In genomic region chr1:204441558-204441957, GRCh38 we compare ENCODE assay signal across 18 cellular contexts. TPM values are rescaled to one million over a fixed set of nuclear protein-coding genes. Genes with fewer than 3 reads are reported as not detected.
A peak's percentile ranks its signal among the peaks of the same experiment; 100 is the strongest.
DNase-seq lines count a peak whose midpoint lies in the region; ATAC-seq and TF ChIP-seq lines count a peak whose summit lies in the region.
"Had no signal": no experiment of that assay in that cellular context is flagged by ENCODE, and none has a peak within 500 bp of the region (broad histone marks: within the 10 kb centered on the region; RNA-seq: fewer than 3 reads in every experiment).

No MANE protein-coding gene starts in this region.

- H2AK5ac ChIP-seq in mesenchymal stem cell (ENCODE audit: low read length, severe bottlenecking) = no peak overlapping the region

- peaks cover 15 to 27% of the 10 kb centered on the region in 2 donors for H3K36me3 Mint-ChIP-seq in activated T-cell treated with anti-CD3 and anti-CD28 coated beads, Interleukin-2, amount 50 U/mL, for 72 hours (ENCODE audit: insufficient read depth in 2 of 2)
- peaks cover 88% of the 10 kb centered on the region for H3K36me3 Mint-ChIP-seq in activated T-cell treated with anti-CD3 and anti-CD28 coated beads, Interleukin-2, amount 50 U/mL, for 24 hours (ENCODE audit: low read depth)
- H3K36me3 Mint-ChIP-seq in mesothelial cell of epicardium = peaks cover 31% of the 10 kb centered on the region

- H3K9me3 Mint-ChIP-seq in activated T-cell treated with anti-CD3 and anti-CD28 coated beads, Interleukin-2, amount 50 U/mL, for 72 hours = no peaks in the 10 kb centered on the region
- H3K9me3 Mint-ChIP-seq in activated T-cell treated with anti-CD3 and anti-CD28 coated beads, Interleukin-2, amount 50 U/mL, for 24 hours = no peaks in the 10 kb centered on the region
- H3K9me3 Mint-ChIP-seq in mesothelial cell of epicardium = no peaks in the 10 kb centered on the region
- H3K9me3 Mint-ChIP-seq: GM23338 had no signal

- no peak overlapping the region for H2BK120ac ChIP-seq in mesenchymal stem cell (ENCODE audit: low read depth, low read length)

- H3K14ac ChIP-seq in mesenchymal stem cell (ENCODE audit: low read length in 2 of 2) = no peak overlapping the region

- H3K27ac ChIP-seq in ascending aorta = peak overlapping the region; percentile 84 to 94
- peak overlapping the region; percentile 84 for H3K27ac ChIP-seq in subcutaneous abdominal adipose tissue (ENCODE audit: low read depth, low read length)
- H3K27ac ChIP-seq in mesenchymal stem cell (ENCODE audit: low read length, poor library complexity, severe bottlenecking) = no peak overlapping the region
- H3K27ac ChIP-seq: neutrophil had no signal

- in situ Hi-C loops in G401 (cut with HindIII; ENCODE audit: low sequenced_read_pairs) = no loop called here

- H2BK15ac ChIP-seq in mesenchymal stem cell (ENCODE audit: low read depth, poor library complexity, severe bottlenecking) = no peak overlapping the region

- no peak overlapping the region for H2BK5ac ChIP-seq in mesenchymal stem cell (ENCODE audit: low read depth, low read length, poor library complexity, severe bottlenecking)

- no peak overlapping the region for H3K18ac ChIP-seq in mesenchymal stem cell (ENCODE audit: low read depth in 1 of 2, low read length in 2 of 2)

- H3K36me3 ChIP-seq in ascending aorta (peaks cover 8 to 33% of the 10 kb centered on the region in 2 donors), subcutaneous abdominal adipose tissue (ENCODE audit: control insufficient read depth in 5 of 5, insufficient read depth in 5 of 5, low read length in 5 of 5) (peaks cover 5 to 84% (median 74%) of the 10 kb centered on the region in 5 donors), mesenchymal stem cell (ENCODE audit: control insufficient read depth in 1 of 2, insufficient read depth in 2 of 2, low read depth in 1 of 2, low read length in 2 of 2) (peaks cover 0 to 22% of the 10 kb centered on the region in 2 experiments)
- H3K36me3 ChIP-seq: neutrophil had no signal

- H3K9ac ChIP-seq in subcutaneous abdominal adipose tissue (ENCODE audit: low read length in 5 of 5) = peak overlapping the region in 2 of 5 donors; percentile 14 to 20
- H3K9ac ChIP-seq in mesenchymal stem cell (ENCODE audit: low read length) = no peak overlapping the region

- WGBS in mesenchymal stem cell = 85% methylated on average over 6 of the region's 6 CpGs

- TF ChIP-seq CTCF in ascending aorta (IDR thresholded peaks at IDR 0.05) = no peak
- no peak for TF ChIP-seq CTCF in mesothelial cell of epicardium (IDR thresholded peaks at IDR 0.05; ENCODE audit: unreplicated experiment)

- intact Hi-C loops in ascending aorta (cut with DNase I) = no loop called here

- H3K4me3 ChIP-seq in ascending aorta (no peak overlapping the region), subcutaneous abdominal adipose tissue (ENCODE audit: low read depth in 1 of 5, low read length in 5 of 5) (no peak overlapping the region), mesenchymal stem cell (ENCODE audit: insufficient read depth in 1 of 2, low read depth in 1 of 2, low read length in 2 of 2) (no peak overlapping the region)
- H3K4me3 ChIP-seq: GM23338, tibial nerve had no signal

- peaks cover 53% of the 10 kb centered on the region for H3K4me1 Mint-ChIP-seq in activated T-cell treated with anti-CD3 and anti-CD28 coated beads, Interleukin-2, amount 50 U/mL, for 72 hours (ENCODE audit: low read depth)
- H3K4me1 Mint-ChIP-seq in activated T-cell treated with anti-CD3 and anti-CD28 coated beads, Interleukin-2, amount 50 U/mL, for 24 hours (ENCODE audit: low read depth) = peaks cover 43% of the 10 kb centered on the region
- H3K4me1 Mint-ChIP-seq in mesothelial cell of epicardium = peaks cover 30% of the 10 kb centered on the region

- H3K27me3 Mint-ChIP-seq in activated T-cell treated with anti-CD3 and anti-CD28 coated beads, Interleukin-2, amount 50 U/mL, for 72 hours (ENCODE audit: low read depth) = no peaks in the 10 kb centered on the region
- no peaks in the 10 kb centered on the region for H3K27me3 Mint-ChIP-seq in activated T-cell treated with anti-CD3 and anti-CD28 coated beads, Interleukin-2, amount 50 U/mL, for 24 hours
- no peaks in the 10 kb centered on the region for H3K27me3 Mint-ChIP-seq in mesothelial cell of epicardium (ENCODE audit: low read depth)

- H4K8ac ChIP-seq in mesenchymal stem cell (ENCODE audit: low read length) = no peak overlapping the region

- H2AFZ ChIP-seq in mesenchymal stem cell (ENCODE audit: low read depth, low read length) = no peak overlapping the region
- H2AFZ ChIP-seq: GM23338 had no signal

- no peak for ATAC-seq in activated T-cell treated with anti-CD3 and anti-CD28 coated beads, Interleukin-2, amount 50 U/mL, for 72 hours (replicated peaks in 1 of 2)
- ATAC-seq in HG03342 (IDR thresholded peaks at IDR 0.05; ENCODE audit: unreplicated experiment) = no peak
- ATAC-seq: GM23338, left colon had no signal

- no peak overlapping the region for H3K4me3 Mint-ChIP-seq in activated T-cell treated with anti-CD3 and anti-CD28 coated beads, Interleukin-2, amount 50 U/mL, for 72 hours
- no peak overlapping the region for H3K4me3 Mint-ChIP-seq in activated T-cell treated with anti-CD3 and anti-CD28 coated beads, Interleukin-2, amount 50 U/mL, for 24 hours
- H3K4me3 Mint-ChIP-seq in mesothelial cell of epicardium = no peak overlapping the region
- H3K4me3 Mint-ChIP-seq: GM23338 had no signal

- H3K4me2 ChIP-seq in mesenchymal stem cell (ENCODE audit: low read length, poor library complexity, severe bottlenecking) = no peak overlapping the region
- H3K4me2 ChIP-seq: GM23338 had no signal

- H3K4me1 ChIP-seq in ascending aorta = peaks cover 21 to 57% of the 10 kb centered on the region in 2 donors
- H3K4me1 ChIP-seq in subcutaneous abdominal adipose tissue (ENCODE audit: control insufficient read depth in 5 of 5, insufficient read depth in 5 of 5, low read length in 5 of 5) = peaks cover 9 to 84% (median 63%) of the 10 kb centered on the region in 5 donors
- H3K4me1 ChIP-seq in mesenchymal stem cell (ENCODE audit: control insufficient read depth, insufficient read depth, low read depth, low read length) = peaks cover 6% of the 10 kb centered on the region

- H3K4ac ChIP-seq in mesenchymal stem cell (ENCODE audit: low read depth in 1 of 2, low read length in 2 of 2) = no peak overlapping the region

- DNase-seq in activated T-cell treated with anti-CD3 and anti-CD28 coated beads, Interleukin-2, amount 50 U/mL, for 72 hours = no peak
- no peak for DNase-seq in activated T-cell treated with anti-CD3 and anti-CD28 coated beads, Interleukin-2, amount 50 U/mL, for 24 hours
- DNase-seq in ascending aorta (ENCODE audit: low spot score in 2 of 2) (no peak), mesothelial cell of epicardium (ENCODE audit: low spot score in 2 of 2, unreplicated experiment in 2 of 2) (no peak), mesenchymal stem cell (no peak), G401 (ENCODE audit: low spot score) (no peak)
- DNase-seq: 8988T; activated CD4-positive, alpha-beta T cell treated with anti-CD3 and anti-CD28 coated beads for 48 hours; AML-193; anterior cingulate cortex; left colon; MM.1S; NCI-H1694 had no signal

- H3K79me1 ChIP-seq in mesenchymal stem cell (replicated peaks; ENCODE audit: low read length, poor library complexity, severe bottlenecking) = no peaks in the 10 kb centered on the region

- no peak overlapping the region for H2BK12ac ChIP-seq in mesenchymal stem cell (ENCODE audit: low read length in 2 of 2)

- H3K23ac ChIP-seq in mesenchymal stem cell (ENCODE audit: low read length in 2 of 2) = no peak overlapping the region

- no peak overlapping the region for H4K91ac ChIP-seq in mesenchymal stem cell (ENCODE audit: low read length)

- H3K27me3 ChIP-seq in ascending aorta (no peaks in the 10 kb centered on the region), subcutaneous abdominal adipose tissue (ENCODE audit: control insufficient read depth in 5 of 5, insufficient read depth in 4 of 5, low read length in 5 of 5) (no peaks in the 10 kb centered on the region), mesenchymal stem cell (ENCODE audit: control insufficient read depth in 1 of 2, insufficient read depth in 1 of 2, low read length in 2 of 2) (peaks cover 0 to 4% of the 10 kb centered on the region in 2 experiments)
- H3K27me3 ChIP-seq: neutrophil, tibial nerve had no signal

- peak overlapping the region; percentile 21 for H3K27ac Mint-ChIP-seq in activated T-cell treated with anti-CD3 and anti-CD28 coated beads, Interleukin-2, amount 50 U/mL, for 72 hours
- no peak overlapping the region for H3K27ac Mint-ChIP-seq in activated T-cell treated with anti-CD3 and anti-CD28 coated beads, Interleukin-2, amount 50 U/mL, for 24 hours
- peak overlapping the region; percentile 95 for H3K27ac Mint-ChIP-seq in mesothelial cell of epicardium
- H3K27ac Mint-ChIP-seq: GM23338 had no signal

- H3K9me3 ChIP-seq in ascending aorta (no peaks in the 10 kb centered on the region), subcutaneous abdominal adipose tissue (ENCODE audit: control insufficient read depth in 5 of 5, low read length in 5 of 5) (no peaks in the 10 kb centered on the region), mesenchymal stem cell (ENCODE audit: control insufficient read depth, low read length) (no peaks in the 10 kb centered on the region)
- H3K9me3 ChIP-seq: neutrophil, tibial nerve had no signal

RNA-seq across cellular contexts. Expression of gene PPP1R15B, which starts 29.9 kb away (rescaled TPM):
- total RNA-seq in activated T-cell treated with anti-CD3 and anti-CD28 coated beads, Interleukin-2, amount 50 U/mL, for 72 hours = 10 to 100 TPM; 82.9 to 94.2 TPM
- total RNA-seq in ascending aorta (36.1 TPM), mesothelial cell of epicardium (56.2 to 57.5 TPM (median 57.5 TPM) in 3 replicates)
- 19.9 TPM for polyA plus RNA-seq in mesenchymal stem cell (2013, experiment 1 of 2)
- polyA plus RNA-seq in mesenchymal stem cell (2013, experiment 2 of 2) = 19.0 TPM
- total RNA-seq in G401 (2014; rRNA removed; shearing (Covaris generic)) = 16.4 and 30.7 TPM in 2 replicates

RNA-seq across cellular contexts. Expression of gene PIK3C2B, which starts 53.0 kb away (rescaled TPM):
- total RNA-seq in activated T-cell treated with anti-CD3 and anti-CD28 coated beads, Interleukin-2, amount 50 U/mL, for 72 hours = 10 to 100 TPM; 43.1 to 54.5 TPM
- total RNA-seq in ascending aorta (129 TPM), mesothelial cell of epicardium (36.3 to 39.6 TPM (median 39.5 TPM) in 3 replicates)
- 3.7 TPM for polyA plus RNA-seq in mesenchymal stem cell (2013, experiment 1 of 2)
- 3.8 TPM for polyA plus RNA-seq in mesenchymal stem cell (2013, experiment 2 of 2)
- 22.1 and 23.6 TPM in 2 replicates for total RNA-seq in G401 (2014; rRNA removed; shearing (Covaris generic))
